ENCODE assay signal across 2 cellular contexts in the genomic region with DNA sequence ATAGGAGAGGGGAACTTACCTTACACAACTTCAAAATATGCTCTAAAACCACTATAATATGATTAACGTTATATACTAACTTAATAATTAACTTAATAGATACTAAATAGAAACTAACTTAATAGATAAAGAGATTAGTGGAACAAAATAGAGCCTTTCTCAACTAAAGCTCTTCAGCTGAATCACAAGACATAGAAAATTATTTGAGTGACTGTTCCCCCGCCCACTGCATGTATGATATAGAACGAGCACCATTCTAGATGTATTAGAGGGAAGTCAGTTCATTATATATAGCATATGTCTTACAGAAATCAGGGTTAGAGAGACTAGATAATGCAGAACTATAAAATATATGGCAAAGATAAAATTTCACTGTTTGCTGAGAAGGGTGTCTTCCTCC.
TF ChIP-seq lines count a peak whose summit lies in the region.

No MANE protein-coding gene starts in this region.

TF ChIP-seq in liver, 16 proteins besides CTCF, POLR2A, EP300 and RAD21:
- no peak for TF ChIP-seq EGR1 (IDR thresholded peaks at IDR 0.05; ENCODE audit: low read depth in 2 of 2)
- TF ChIP-seq HNF4G (IDR thresholded peaks at IDR 0.05): no peak
- no peak for TF ChIP-seq YY1 (IDR thresholded peaks at IDR 0.05)
- no peak for TF ChIP-seq FOXA2 (IDR thresholded peaks at IDR 0.05)
- TF ChIP-seq, protein P1, sequence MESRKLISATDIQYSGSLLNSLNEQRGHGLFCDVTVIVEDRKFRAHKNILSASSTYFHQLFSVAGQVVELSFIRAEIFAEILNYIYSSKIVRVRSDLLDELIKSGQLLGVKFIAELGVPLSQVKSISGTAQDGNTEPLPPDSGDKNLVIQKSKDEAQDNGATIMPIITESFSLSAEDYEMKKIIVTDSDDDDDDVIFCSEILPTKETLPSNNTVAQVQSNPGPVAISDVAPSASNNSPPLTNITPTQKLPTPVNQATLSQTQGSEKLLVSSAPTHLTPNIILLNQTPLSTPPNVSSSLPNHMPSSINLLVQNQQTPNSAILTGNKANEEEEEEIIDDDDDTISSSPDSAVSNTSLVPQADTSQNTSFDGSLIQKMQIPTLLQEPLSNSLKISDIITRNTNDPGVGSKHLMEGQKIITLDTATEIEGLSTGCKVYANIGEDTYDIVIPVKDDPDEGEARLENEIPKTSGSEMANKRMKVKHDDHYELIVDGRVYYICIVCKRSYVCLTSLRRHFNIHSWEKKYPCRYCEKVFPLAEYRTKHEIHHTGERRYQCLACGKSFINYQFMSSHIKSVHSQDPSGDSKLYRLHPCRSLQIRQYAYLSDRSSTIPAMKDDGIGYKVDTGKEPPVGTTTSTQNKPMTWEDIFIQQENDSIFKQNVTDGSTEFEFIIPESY (IDR thresholded peaks at IDR 0.05): no peak
- TF ChIP-seq, protein P2, sequence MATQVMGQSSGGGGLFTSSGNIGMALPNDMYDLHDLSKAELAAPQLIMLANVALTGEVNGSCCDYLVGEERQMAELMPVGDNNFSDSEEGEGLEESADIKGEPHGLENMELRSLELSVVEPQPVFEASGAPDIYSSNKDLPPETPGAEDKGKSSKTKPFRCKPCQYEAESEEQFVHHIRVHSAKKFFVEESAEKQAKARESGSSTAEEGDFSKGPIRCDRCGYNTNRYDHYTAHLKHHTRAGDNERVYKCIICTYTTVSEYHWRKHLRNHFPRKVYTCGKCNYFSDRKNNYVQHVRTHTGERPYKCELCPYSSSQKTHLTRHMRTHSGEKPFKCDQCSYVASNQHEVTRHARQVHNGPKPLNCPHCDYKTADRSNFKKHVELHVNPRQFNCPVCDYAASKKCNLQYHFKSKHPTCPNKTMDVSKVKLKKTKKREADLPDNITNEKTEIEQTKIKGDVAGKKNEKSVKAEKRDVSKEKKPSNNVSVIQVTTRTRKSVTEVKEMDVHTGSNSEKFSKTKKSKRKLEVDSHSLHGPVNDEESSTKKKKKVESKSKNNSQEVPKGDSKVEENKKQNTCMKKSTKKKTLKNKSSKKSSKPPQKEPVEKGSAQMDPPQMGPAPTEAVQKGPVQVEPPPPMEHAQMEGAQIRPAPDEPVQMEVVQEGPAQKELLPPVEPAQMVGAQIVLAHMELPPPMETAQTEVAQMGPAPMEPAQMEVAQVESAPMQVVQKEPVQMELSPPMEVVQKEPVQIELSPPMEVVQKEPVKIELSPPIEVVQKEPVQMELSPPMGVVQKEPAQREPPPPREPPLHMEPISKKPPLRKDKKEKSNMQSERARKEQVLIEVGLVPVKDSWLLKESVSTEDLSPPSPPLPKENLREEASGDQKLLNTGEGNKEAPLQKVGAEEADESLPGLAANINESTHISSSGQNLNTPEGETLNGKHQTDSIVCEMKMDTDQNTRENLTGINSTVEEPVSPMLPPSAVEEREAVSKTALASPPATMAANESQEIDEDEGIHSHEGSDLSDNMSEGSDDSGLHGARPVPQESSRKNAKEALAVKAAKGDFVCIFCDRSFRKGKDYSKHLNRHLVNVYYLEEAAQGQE (IDR thresholded peaks at IDR 0.05): no peak
- TF ChIP-seq FOXA1 (IDR thresholded peaks at IDR 0.05): no peak
- no peak for TF ChIP-seq SP1 (IDR thresholded peaks at IDR 0.05)
- TF ChIP-seq JUND (IDR thresholded peaks at IDR 0.05): no peak

TF ChIP-seq in HepG2, 621 proteins besides CTCF, POLR2A, EP300 and RAD21:
- TF ChIP-seq SETDB1 (CRISPR knock-in tag; IDR thresholded peaks at IDR 0.05; ENCODE audit: borderline replicate concordance) (no peak), FOXO1 (CRISPR knock-in tag; IDR thresholded peaks at IDR 0.05) (no peak), NRL (CRISPR knock-in tag; IDR thresholded peaks at IDR 0.05; ENCODE audit: borderline replicate concordance) (no peak), FIP1L1 (IDR thresholded peaks at IDR 0.05; ENCODE audit: borderline replicate concordance, insufficient read depth, low read depth, low read length) (no peak), IRX3 (CRISPR knock-in tag; IDR thresholded peaks at IDR 0.05; ENCODE audit: borderline replicate concordance, low read depth) (no peak)
